In genomic region chr12:108744021-108744897, GRCh38 we compare ENCODE assay signal across 1 cellular context.
TF ChIP-seq lines count a peak whose summit lies in the region.

No MANE protein-coding gene starts in this region.

TF ChIP-seq in HepG2, 621 proteins besides CTCF, POLR2A, EP300 and RAD21:
- TF ChIP-seq MAFK (conservative IDR thresholded peaks at IDR 0.05 in 1 of 2, IDR thresholded peaks at IDR 0.05 in 1 of 2; ENCODE audit: low read length in 2 of 2) (peak in 1 of 2 experiments; percentile 31; a peak in 2 of 4 replicates), MAFF (IDR thresholded peaks at IDR 0.05; ENCODE audit: low read depth, low read length) (0 out of 2 replicates have a peak, but pooled peaks have one; percentile 25), ZKSCAN8 (CRISPR knock-in tag; IDR thresholded peaks at IDR 0.05; ENCODE audit: borderline replicate concordance) (no peak)
